ENCODE assay signal across 8 cellular contexts in genomic region chr10:77846718-77847311, GRCh38.
DNase-seq lines count a peak whose midpoint lies in the region; ATAC-seq, FAIRE-seq and TF ChIP-seq lines count a peak whose summit lies in the region.

No MANE protein-coding gene starts in this region.

- no peak overlapping the region for H3K4me2 ChIP-seq in IMR-90 (ENCODE audit: low read depth, low read length)

- peaks cover 25 to 81% of the 10 kb centered on the region in 2 experiments for H3K79me1 ChIP-seq in IMR-90 (ENCODE audit: low read depth in 1 of 2, low read length in 2 of 2)

- no peak for TF ChIP-seq EP300 in transverse colon (IDR thresholded peaks at IDR 0.05; ENCODE audit: low read depth)

- H3K9ac ChIP-seq in IMR-90 (ENCODE audit: low read depth, low read length), result no peak overlapping the region

- 0 out of 2 replicates have a peak overlapping the region, but pooled peaks have one; percentile 53 for H4K91ac ChIP-seq in IMR-90 (ENCODE audit: insufficient read depth, low read depth, low read length)

- no peak overlapping the region for H2BK15ac ChIP-seq in IMR-90 (ENCODE audit: low read depth, low read length)

- H3K4me3 ChIP-seq in IMR-90 (ENCODE audit: insufficient read depth, low read depth, low read length), result no peak overlapping the region
- no peak overlapping the region for H3K4me3 ChIP-seq in SJSA1
- no peak overlapping the region for H3K4me3 ChIP-seq in pancreas
- H3K4me3 ChIP-seq in transverse colon, result no peak overlapping the region

- peak overlapping the region; percentile 60 for H3K4ac ChIP-seq in IMR-90 (ENCODE audit: low read depth, low read length)

- BruUV-seq in IMR-90 (replicated peaks; lab: Mats Ljungman, UMichigan), result no TSS peak

- H2AK5ac ChIP-seq in IMR-90 (ENCODE audit: low read depth, low read length), result peak overlapping the region; percentile 45; the same call in 1 of the 2 replicates

- peaks cover 7% of the 10 kb centered on the region; the same call in 1 of the 2 replicates for H4K20me1 ChIP-seq in IMR-90 (ENCODE audit: insufficient read depth, low read length)

- peak; percentile 88 for FAIRE-seq in GM19239 (lab: Jason Lieb, UNC)
- FAIRE-seq in pancreas (lab: Jason Lieb, UNC), result no peak

- TF ChIP-seq POLR2A in IMR-90 (IDR thresholded peaks at IDR 0.05; ENCODE audit: low read depth, low read length) (no peak), transverse colon (IDR thresholded peaks at IDR 0.05) (no peak)

- no peaks in the 10 kb centered on the region for H3K9me3 ChIP-seq in IMR-90 (ENCODE audit: control insufficient read depth, insufficient read depth, low read length)
- H3K9me3 ChIP-seq in SJSA1 (replicated peaks), result no peaks in the 10 kb centered on the region
- no peaks in the 10 kb centered on the region for H3K9me3 ChIP-seq in pancreas
- H3K9me3 ChIP-seq in transverse colon, result no peaks in the 10 kb centered on the region

- no peak overlapping the region for H2BK120ac ChIP-seq in IMR-90 (ENCODE audit: low read depth, low read length)

- no peak overlapping the region for H3K56ac ChIP-seq in IMR-90 (ENCODE audit: extremely low read depth, insufficient read depth, low read length)

- peak overlapping the region; percentile 39; the same call in 1 of the 2 replicates for H3K14ac ChIP-seq in IMR-90 (replicated peaks; ENCODE audit: low read depth, low read length)

- H3K4me1 ChIP-seq in IMR-90 (ENCODE audit: control insufficient read depth, insufficient read depth, low read length), result peaks cover 20% of the 10 kb centered on the region
- H3K4me1 ChIP-seq in SJSA1 (replicated peaks), result peaks cover 31% of the 10 kb centered on the region
- peaks cover 0 to 2% (median 0%) of the 10 kb centered on the region in 3 donors for H3K4me1 ChIP-seq in pancreas
- peaks cover 37 to 55% (median 43%) of the 10 kb centered on the region in 4 donors for H3K4me1 ChIP-seq in transverse colon

- ATAC-seq in IMR-90 (ENCODE audit: low read depth) (peak; percentile 88), pancreas (peak; percentile 90 to 96 (median 92))

- peak; percentile 90 for TF ChIP-seq RAD21 in IMR-90 (IDR thresholded peaks at IDR 0.05; ENCODE audit: low read length)

- CTCF ChIA-PET in IMR-90 (lab: Yijun Ruan, JAX), result interaction anchor here (0.6 to 1.5 kb wide), 8 partner anchors 12 to 233 kb away, joined by 3 to 10 read pairs (median 4); no protein-coding TSS in a partner anchor

- dilution Hi-C loops in IMR-90 (cut with HindIII; ENCODE audit: low sequenced_read_pairs, unreplicated experiment), result no loop called here

- peak; percentile 88 for DNase-seq in Ammon's horn (ENCODE audit: low spot score)
- peak; percentile 70 for DNase-seq in GM19239 (ENCODE audit: insufficient read length, low spot score)
- DNase-seq in IMR-90, result peak; percentile 66
- DNase-seq in SJSA1 (ENCODE audit: low read depth in 1 of 2, low spot score in 2 of 2), result peak; percentile 79 to 81
- peak; percentile 57 for DNase-seq in activated naive CD4-positive, alpha-beta T cell treated with anti-CD3 and anti-CD28 coated beads, Interleukin-2, amount 50 U/mL, for 16 hours
- DNase-seq in head of caudate nucleus, result peak; percentile 60 to 95 (median 89)
- DNase-seq in pancreas, result peak; percentile 54 to 93 (median 78)
- DNase-seq in transverse colon, result peak; percentile 85

- in situ Hi-C loops in IMR-90 (cut with MboI; ENCODE audit: low sequenced_read_pairs), result loop anchor here (5.0 kb wide), 1 partner anchor 130 kb away; no protein-coding TSS in a partner anchor
- in situ Hi-C loops in transverse colon (cut with MboI; ENCODE audit: low pct_ligation_motif_present in 1 of 4, low pct_unique_long_range_greater_than_20kb in 1 of 4, low sequenced_read_pairs in 3 of 4), result loop anchor here in 2 of 4 donors (25.0 kb wide), 2 partner anchors 140 to 165 kb away; no protein-coding TSS in a partner anchor

- POLR2A ChIA-PET in IMR-90 (lab: Charles Lee; ENCODE audit: unreplicated experiment), result interaction anchor here (0.5 kb wide), 1 partner anchor 65 kb away, joined by 4 read pairs; no protein-coding TSS in a partner anchor

- TF ChIP-seq CTCF in IMR-90 (conservative IDR thresholded peaks at IDR 0.05; ENCODE audit: low read depth, low read length), result peak; percentile 89
- peak; percentile 86 to 98 (median 95) for TF ChIP-seq CTCF in pancreas (IDR thresholded peaks at IDR 0.05)
- peak; percentile 94 to 98 (median 97) for TF ChIP-seq CTCF in transverse colon (IDR thresholded peaks at IDR 0.05)

- H2BK5ac ChIP-seq in IMR-90 (ENCODE audit: low read depth, low read length, poor library complexity, severe bottlenecking), result no peak overlapping the region

- no peak overlapping the region for H4K5ac ChIP-seq in IMR-90 (ENCODE audit: low read depth, low read length)

- peaks cover 10% of the 10 kb centered on the region; the same call in 1 of the 2 replicates for H3K9me1 ChIP-seq in IMR-90 (ENCODE audit: insufficient read depth, low read length)

- intact Hi-C loops in IMR-90 (cut with micrococcal nuclease), result loop anchor here (1.0 to 5.0 kb wide), 4 partner anchors 40 to 182 kb away; partner anchors contain the start of genes DLG5 and POLR3A
- intact Hi-C loops in head of caudate nucleus (cut with DNase I), result loop anchor here (5.0 to 10.0 kb wide), 3 partner anchors 80 to 178 kb away; partner anchors contain the start of genes DLG5 and POLR3A
- intact Hi-C loops in pancreas (cut with DNase I), result loop anchor here in 2 of 3 donors (5.0 to 10.0 kb wide), 2 partner anchors 128 to 130 kb away; no protein-coding TSS in a partner anchor
- intact Hi-C loops in transverse colon (cut with DNase I; ENCODE audit: low total_unique reads), result loop anchor here (5.0 kb wide), 2 partner anchors 80 to 125 kb away; partner anchors contain the start of gene DLG5

- H4K8ac ChIP-seq in IMR-90 (ENCODE audit: low read depth in 2 of 2, low read length in 2 of 2), result peak overlapping the region; percentile 12 to 41; a peak in 2 of 4 replicates

- H3K27ac ChIP-seq in IMR-90 (ENCODE audit: insufficient read depth, low read length) (no peak overlapping the region; the same call in 1 of the 2 replicates), SJSA1 (peak overlapping the region; percentile 90), pancreas (no peak overlapping the region), transverse colon (peak overlapping the region; percentile 88 to 92 (median 90))

- 46% methylated on average over 12 of the region's 21 CpGs; no CpG with 5 or more reads in 1 of the 2 experiments for WGBS in IMR-90 (ENCODE audit: extremely low coverage in 2 of 2, insufficient read length in 1 of 2), 2 experiments
- WGBS in pancreas, 2 donors, result 33 to 34% methylated on average over 21 of the region's 21 CpGs
- 39% methylated on average over 17 of the region's 21 CpGs; no CpG with 5 or more reads in 1 of the 2 donors for WGBS in transverse colon (ENCODE audit: low coverage in 1 of 2), 2 donors

- no peak overlapping the region for H2AK9ac ChIP-seq in IMR-90 (replicated peaks; ENCODE audit: low read depth, low read length, poor library complexity)

- H3K23ac ChIP-seq in IMR-90 (ENCODE audit: low read depth, low read length), result no peak overlapping the region

- no peak overlapping the region for H2BK20ac ChIP-seq in IMR-90 (ENCODE audit: low read depth, low read length)

- no peak overlapping the region for H3K18ac ChIP-seq in IMR-90 (ENCODE audit: low read depth, low read length)

- peak overlapping the region; percentile 81 for H2AFZ ChIP-seq in IMR-90 (replicated peaks; ENCODE audit: low read length, poor library complexity)

- no peaks in the 10 kb centered on the region for H3K27me3 ChIP-seq in IMR-90 (ENCODE audit: control insufficient read depth, insufficient read depth, low read length)
- H3K27me3 ChIP-seq in SJSA1 (replicated peaks), result no peaks in the 10 kb centered on the region
- H3K27me3 ChIP-seq in pancreas, result no peaks in the 10 kb centered on the region
- no peaks in the 10 kb centered on the region for H3K27me3 ChIP-seq in transverse colon

- H3K36me3 ChIP-seq in IMR-90 (ENCODE audit: control insufficient read depth, insufficient read depth, low read length), result peaks cover 29% of the 10 kb centered on the region
- peaks cover 49% of the 10 kb centered on the region for H3K36me3 ChIP-seq in SJSA1
- peaks cover 0 to 13% (median 6%) of the 10 kb centered on the region in 3 donors for H3K36me3 ChIP-seq in pancreas
- H3K36me3 ChIP-seq in transverse colon, result peaks cover 0 to 9% (median under 1%) of the 10 kb centered on the region in 4 donors

TF ChIP-seq in IMR-90, 13 proteins besides CTCF, POLR2A, EP300 and RAD21:
- TF ChIP-seq ELK1 (IDR thresholded peaks at IDR 0.05; ENCODE audit: borderline replicate concordance, low read depth, low read length) (no peak), SMC3 (IDR thresholded peaks at IDR 0.05; ENCODE audit: low read depth, low read length) (peak; percentile 88)

Comparison
In these comparisons a context has a peak if more than half of its experiments do, and no peak if none do; other contexts are left out.
1. H3K27ac ChIP-seq: peak in SJSA1 (single experiment) and transverse colon (4 of 4); none in IMR-90 (single experiment) and pancreas (0 of 4).
2. Peak in every context shown above with its lines, with median percentiles within 50 percentile points of each other: DNase-seq and CTCF ChIP-seq.